In the genomic region with DNA sequence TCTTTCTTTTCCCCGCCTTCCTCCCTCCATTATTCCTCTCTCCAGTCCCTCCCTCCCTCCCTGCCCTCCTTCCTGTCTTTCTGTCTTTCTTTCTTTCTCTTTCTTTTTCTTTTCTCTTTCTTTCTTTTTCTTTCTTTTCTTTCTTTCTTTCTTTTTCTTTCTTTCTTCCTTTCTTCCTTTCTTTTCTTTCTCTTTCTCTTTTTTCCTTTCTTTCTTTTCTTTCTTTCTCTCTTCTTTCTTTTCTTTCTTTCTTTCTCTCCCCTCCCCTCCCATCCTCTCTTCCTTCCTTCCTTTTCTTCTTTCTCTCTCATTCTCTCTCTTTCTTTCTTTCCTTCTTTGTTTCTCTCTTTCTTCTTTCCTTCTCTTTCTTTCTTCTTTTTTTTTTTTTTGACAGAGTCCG, we compare ENCODE assay signal across 8 cellular contexts.
"Had no signal": no experiment of that assay in that cellular context is flagged by ENCODE, and none has a peak within 500 bp of the region (broad histone marks: within the 10 kb centered on the region; RNA-seq: fewer than 3 reads in every experiment).

No MANE protein-coding gene starts in this region.

- H3K9me3 ChIP-seq: HAP-1 had no signal

- H3K36me3 ChIP-seq: HAP-1 had no signal

- FAIRE-seq: HTR-8/SVneo had no signal

- H3K27ac ChIP-seq: KMS-11 had no signal

- H3K9ac ChIP-seq: KMS-11 had no signal

- ATAC-seq: HCT116 had no signal

- H3K4me2 ChIP-seq: KMS-11 had no signal

- H3K4me1 ChIP-seq: HAP-1 had no signal

- DNase-seq: GOT3, H7, IMR-90, KBM-7 had no signal

- H3K4me3 ChIP-seq: HAP-1 had no signal
